ENCODE assay signal across 15 cellular contexts in the genomic region with DNA sequence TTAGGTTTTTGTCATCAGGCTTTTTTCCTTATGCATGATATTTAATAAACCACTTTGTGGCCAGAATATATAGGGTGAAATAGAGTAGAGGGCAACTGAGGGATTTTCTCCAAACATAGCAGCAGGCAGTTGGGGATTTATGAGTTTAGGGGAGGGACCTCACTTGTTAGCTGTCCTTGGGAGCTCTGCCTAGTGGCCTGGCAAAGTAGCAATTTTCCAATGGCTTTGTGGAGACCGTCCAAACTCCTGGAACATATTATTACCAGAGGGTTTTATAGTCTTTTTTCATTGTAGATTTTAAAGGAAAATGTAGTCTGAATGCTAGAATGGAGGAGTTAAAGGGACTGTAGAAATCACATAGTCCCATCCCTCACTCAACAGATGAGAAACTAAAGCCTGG. TPM values are rescaled to one million over a fixed set of nuclear protein-coding genes. Genes with fewer than 3 reads are reported as not detected.
A peak's percentile ranks its signal among the peaks of the same experiment; 100 is the strongest.
DNase-seq lines count a peak whose midpoint lies in the region; ATAC-seq, FAIRE-seq and TF ChIP-seq lines count a peak whose summit lies in the region.
"Had no signal": no experiment of that assay in that cellular context is flagged by ENCODE, and none has a peak within 500 bp of the region (broad histone marks: within the 10 kb centered on the region; RNA-seq: fewer than 3 reads in every experiment).

No MANE protein-coding gene starts in this region.

- no peak for FAIRE-seq in HepG2 (lab: Jason Lieb, UNC)

- peaks cover 1 to 15% (median 7%) of the 10 kb centered on the region in 4 donors for H3K36me3 ChIP-seq in liver (ENCODE audit: control insufficient read depth in 4 of 4, insufficient read depth in 3 of 4, low read depth in 1 of 4, low read length in 3 of 4)
- H3K36me3 ChIP-seq in HepG2 (replicated peaks in 1 of 2; ENCODE audit: control insufficient read depth in 1 of 2, insufficient read depth in 2 of 2, low read length in 2 of 2), result no peaks in the 10 kb centered on the region
- H3K36me3 ChIP-seq in heart left ventricle, result peaks cover 0 to 57% (median 23%) of the 10 kb centered on the region in 9 donors
- peaks cover 0 to 3% of the 10 kb centered on the region in 2 donors for H3K36me3 ChIP-seq in aorta (ENCODE audit: control insufficient read depth in 1 of 2, insufficient read depth in 2 of 2, low read length in 1 of 2)

- H3K79me2 ChIP-seq in HepG2 (ENCODE audit: insufficient read depth, low read length), result no peaks in the 10 kb centered on the region

- no peak overlapping the region for H3K9ac ChIP-seq in liver (ENCODE audit: low read depth in 1 of 2, low read length in 2 of 2)
- H3K9ac ChIP-seq in HepG2 (ENCODE audit: insufficient read depth, low read depth, low read length), result no peak overlapping the region
- H3K9ac ChIP-seq: KMS-11 had no signal

- WGBS in liver, result 29% methylated on average over 1 of the region's 1 CpG
- 0% methylated on average over 1 of the region's 1 CpG for WGBS in HepG2 (ENCODE audit: low lambda C conversion rate)
- WGBS in heart left ventricle, 4 donors, result 29 to 69% (median 32%) methylated on average over 1 of the region's 1 CpG
- WGBS in aorta, 2 donors, result 3 to 7% methylated on average over 1 of the region's 1 CpG

- H3K9me3 ChIP-seq in liver (ENCODE audit: control insufficient read depth in 4 of 4, low read length in 3 of 4) (no peaks in the 10 kb centered on the region), HepG2 (ENCODE audit: low read length) (no peaks in the 10 kb centered on the region), heart left ventricle (no peaks in the 10 kb centered on the region), aorta (ENCODE audit: control insufficient read depth, low read length) (no peaks in the 10 kb centered on the region)
- H3K9me3 ChIP-seq: stomach had no signal

- TF ChIP-seq POLR2A in HepG2 (IDR thresholded peaks at IDR 0.05; ENCODE audit: insufficient read depth in 1 of 2, low read depth in 2 of 2, low read length in 2 of 2) (no peak), heart left ventricle (IDR thresholded peaks at IDR 0.05) (no peak)

- H2AFZ ChIP-seq in HepG2 (ENCODE audit: low read length), result no peak overlapping the region

- H3K36me3 Mint-ChIP-seq in activated CD4-positive, alpha-beta T cell treated with anti-CD3 and anti-CD28 coated beads for 36 hours (ENCODE audit: low read depth), result no peaks in the 10 kb centered on the region

- H3K27ac Mint-ChIP-seq in activated CD4-positive, alpha-beta T cell treated with anti-CD3 and anti-CD28 coated beads for 36 hours, result no peak overlapping the region

- H3K27ac ChIP-seq in liver (ENCODE audit: low read depth in 1 of 2, low read length in 2 of 2) (peak overlapping the region in 1 of 2 donors; percentile 1), HepG2 (ENCODE audit: extremely low read length, insufficient read depth, low read length) (no peak overlapping the region), heart left ventricle (peak overlapping the region in 5 of 12 donors; percentile 2 to 76 (median 53)), aorta (ENCODE audit: low read depth in 1 of 2, low read length in 2 of 2) (peak overlapping the region in 1 of 2 donors; percentile 71)
- H3K27ac ChIP-seq: KMS-11 had no signal

- TF ChIP-seq RAD21 in liver (IDR thresholded peaks at IDR 0.05), result peak; percentile 26 to 41
- TF ChIP-seq RAD21 in HepG2 (CRISPR knock-in tag; IDR thresholded peaks at IDR 0.05), result no peak

- no peak overlapping the region for H3K4me2 ChIP-seq in HepG2 (ENCODE audit: low read depth, low read length)
- H3K4me2 ChIP-seq: KMS-11 had no signal

- no peaks in the 10 kb centered on the region for H3K9me3 Mint-ChIP-seq in activated CD4-positive, alpha-beta T cell treated with anti-CD3 and anti-CD28 coated beads for 36 hours (ENCODE audit: low read depth)

- TF ChIP-seq EP300 in HepG2 (IDR thresholded peaks at IDR 0.05; ENCODE audit: low read depth in 2 of 2, low read length in 2 of 2) (no peak), HepG2 (CRISPR knock-in tag; IDR thresholded peaks at IDR 0.05; ENCODE audit: borderline replicate concordance) (no peak)

- peak; percentile 7 for TF ChIP-seq CTCF in liver (IDR thresholded peaks at IDR 0.05; ENCODE audit: low read depth, low read length, missing input control)
- no peak for TF ChIP-seq CTCF in HepG2 (CRISPR knock-in tag; IDR thresholded peaks at IDR 0.05)
- no peak for TF ChIP-seq CTCF in heart left ventricle (IDR thresholded peaks at IDR 0.05)

- no peak overlapping the region for H3K4me3 Mint-ChIP-seq in activated CD4-positive, alpha-beta T cell treated with anti-CD3 and anti-CD28 coated beads for 36 hours

- no peaks in the 10 kb centered on the region for H3K4me1 Mint-ChIP-seq in activated CD4-positive, alpha-beta T cell treated with anti-CD3 and anti-CD28 coated beads for 36 hours

- H3K4me3 ChIP-seq in liver (ENCODE audit: low read depth in 1 of 3, low read length in 3 of 3), result no peak overlapping the region
- H3K4me3 ChIP-seq in HepG2 (replicated peaks in 1 of 3; ENCODE audit: insufficient read depth in 1 of 3, low read depth in 2 of 3, low read length in 3 of 3), result no peak overlapping the region
- no peak overlapping the region for H3K4me3 ChIP-seq in heart left ventricle
- no peak overlapping the region for H3K4me3 ChIP-seq in aorta (ENCODE audit: low read length in 2 of 2)
- H3K4me3 ChIP-seq: stomach had no signal

- H3K4me1 ChIP-seq in liver (ENCODE audit: control insufficient read depth in 4 of 4, insufficient read depth in 4 of 4, low read length in 3 of 4), result peaks cover 7 to 68% (median 45%) of the 10 kb centered on the region in 4 donors
- no peaks in the 10 kb centered on the region for H3K4me1 ChIP-seq in HepG2 (ENCODE audit: insufficient read depth, low read length)
- peaks cover 0 to 72% (median 22%) of the 10 kb centered on the region in 12 donors for H3K4me1 ChIP-seq in heart left ventricle
- peaks cover 5 to 15% of the 10 kb centered on the region in 2 donors for H3K4me1 ChIP-seq in aorta (ENCODE audit: control insufficient read depth in 1 of 2, insufficient read depth in 2 of 2, low read length in 2 of 2)

- no TSS peak for BruUV-seq in HepG2 (replicated peaks; lab: Mats Ljungman, UMichigan)

- ATAC-seq in HepG2 (no peak), heart left ventricle (peak; percentile 55 to 66 (median 58)), aorta (ENCODE audit: low FRiP score) (peak; percentile 80)
- ATAC-seq in activated CD4-positive, alpha-beta T cell treated with anti-CD3 and anti-CD28 coated beads for 36 hours, result no peak

- H3K27me3 ChIP-seq in liver (ENCODE audit: control insufficient read depth in 4 of 4, insufficient read depth in 4 of 4, low read length in 3 of 4), result no peaks in the 10 kb centered on the region
- H3K27me3 ChIP-seq in HepG2 (ENCODE audit: control insufficient read depth in 1 of 2, insufficient read depth in 2 of 2, low read length in 2 of 2), result 0 out of 5 replicates have a peak, but pooled peaks cover 0 to 5% of the 10 kb centered on the region in 2 experiments
- no peaks in the 10 kb centered on the region for H3K27me3 ChIP-seq in heart left ventricle
- no peaks in the 10 kb centered on the region for H3K27me3 ChIP-seq in aorta (ENCODE audit: control insufficient read depth in 1 of 2, insufficient read depth in 2 of 2, low read length in 1 of 2)
- H3K27me3 ChIP-seq: stomach had no signal

- CTCF ChIA-PET in HepG2 (lab: Yijun Ruan, JAX; ENCODE audit: low intra/inter-chr PET ratio, low total read pairs), result no interaction called here
- CTCF ChIA-PET in activated CD4-positive, alpha-beta T cell treated with anti-CD3 and anti-CD28 coated beads for 36 hours (lab: Charles Lee), result interaction anchor here (0.9 to 1.4 kb wide), 2 partner anchors 9 to 37 kb away, joined by 3 to 5 read pairs; no protein-coding TSS in a partner anchor
- CTCF ChIA-PET in HEK293T (lab: Yijun Ruan, JAX), result no interaction called here

- intact Hi-C loops in HepG2 (cut with micrococcal nuclease; ENCODE audit: unreplicated experiment) (no loop called here), heart left ventricle (cut with DNase I) (no loop called here), aorta (cut with DNase I) (no loop called here)
- intact Hi-C loops in activated CD4-positive, alpha-beta T cell treated with anti-CD3 and anti-CD28 coated beads for 36 hours (cut with DNase I, micrococcal nuclease), result no loop called here

- POLR2A ChIA-PET in HepG2 (lab: Yijun Ruan, JAX), result no interaction called here
- POLR2A ChIA-PET in activated CD4-positive, alpha-beta T cell treated with anti-CD3 and anti-CD28 coated beads for 36 hours (lab: Charles Lee), result interaction anchor here (0.6 kb wide), 1 partner anchor 111 kb away, joined by 3 read pairs; no protein-coding TSS in a partner anchor
- POLR2A ChIA-PET in HEK293T (lab: Yijun Ruan, JAX), result no interaction called here

- in situ Hi-C loops in HepG2 (cut with HindIII; ENCODE audit: extremely low pct_ligation_motif_present, low pct_unique_long_range_greater_than_20kb), result no loop called here

- no peak for DNase-seq in HepG2 (ENCODE audit: low spot score)
- DNase-seq in heart left ventricle, result peak in 3 of 5 donors; percentile 43 to 61 (median 46)
- DNase-seq in pons (ENCODE audit: low spot score), result peak; percentile 36
- DNase-seq in aorta, result peak; percentile 54 to 80
- no peak for DNase-seq in NCI-H1417 treated with DMSO at 0.1 percent for 48 hours (lab: John Stamatoyannopoulos, UW)
- no peak for DNase-seq in activated CD4-positive, alpha-beta T cell treated with anti-CD3 and anti-CD28 coated beads for 36 hours
- DNase-seq in HEK293T (ENCODE audit: extremely low spot score), result no peak
- DNase-seq: activated CD8-positive, alpha-beta memory T cell treated with anti-CD3 and anti-CD28 coated beads for 24 hours; activated effector memory CD4-positive, alpha-beta T cell treated with anti-CD3 and anti-CD28 coated beads, Interleukin-2, amount 50 U/mL, for 16 hours; NCI-H1694; NCI-H524; stimulated activated CD4-positive, alpha-beta T cell treated with anti-CD3 and anti-CD28 coated beads, Interleukin-12 subunit alpha, Interleukin-12 subunit beta, amount 100 ng/mL, for 4 hours; stomach had no signal

- H4K20me1 ChIP-seq in HepG2 (ENCODE audit: insufficient read depth, low read length), result no peaks in the 10 kb centered on the region

- no peaks in the 10 kb centered on the region for H3K27me3 Mint-ChIP-seq in activated CD4-positive, alpha-beta T cell treated with anti-CD3 and anti-CD28 coated beads for 36 hours

RNA-seq across cellular contexts. Expression of a gene that starts 32.2 kb away (rescaled TPM):
- total RNA-seq in liver (10 to 100 TPM in 1 of 2 donors, 1 to 10 TPM in 1; 5.5 to 29.5 TPM), HepG2 (2016; rRNA removed; fragmentation: Illumina TruSeq; extraction: Trizol) (0.20 and 0.24 TPM in 2 replicates), heart left ventricle (10 to 100 TPM; 24.4 to 76.0 (median 51.7) TPM), aorta (10 to 100 TPM; 66.2 to 78.5 TPM)
- polyA plus RNA-seq in liver (1 to 10 TPM; 2.2 to 8.9 TPM), HepG2 (2011; rRNA removed) (0.01 and 0.03 TPM in 2 replicates), heart left ventricle (1 to 10 TPM; 6.2 to 9.0 TPM), aorta (10 to 100 TPM; 12.5 to 13.0 TPM)
- total RNA-seq in HepG2 (2016; cell fraction: cytosol; rRNA removed; fragmentation: Illumina TruSeq; extraction: Trizol; ENCODE audit: low read depth), result under 0.01 TPM in 2 replicates
- 0.07 and 0.19 TPM in 2 replicates for total RNA-seq in HepG2 (2016; cell fraction: insoluble cytoplasmic fraction; rRNA removed; fragmentation: Illumina TruSeq; extraction: Trizol)
- total RNA-seq in HepG2 (2016; cell fraction: membrane; rRNA removed; fragmentation: Illumina TruSeq; extraction: Trizol), result 0.03 TPM in 2 replicates
- 0.06 and 0.22 TPM in 2 replicates for total RNA-seq in HepG2 (2016; cell fraction: nucleus; rRNA removed; fragmentation: Illumina TruSeq; extraction: Trizol)
- 0.03 and 0.06 TPM in 2 replicates for polyA plus RNA-seq in HepG2 (2011; cell fraction: cytosol; rRNA removed)
- 0.05 TPM in 2 replicates for polyA plus RNA-seq in HepG2 (2011; cell fraction: nucleus; rRNA removed)
- 0.03 TPM in 2 replicates for polyA plus RNA-seq in HepG2 (2012)
- not detected in 2 replicates for polyA plus RNA-seq in HepG2 (2016; cell fraction: cytosol; fragmentation: Illumina TruSeq; extraction: Trizol; ENCODE audit: low read depth)
- 0.04 and 0.26 TPM in 2 replicates for polyA plus RNA-seq in HepG2 (2016; cell fraction: insoluble cytoplasmic fraction; fragmentation: Illumina TruSeq; extraction: Trizol; ENCODE audit: low read depth)
- 0.02 TPM in 2 replicates for polyA plus RNA-seq in HepG2 (2016; cell fraction: membrane; fragmentation: Illumina TruSeq; extraction: Trizol; ENCODE audit: low read depth)
- polyA plus RNA-seq in HepG2 (2016; cell fraction: nucleus; fragmentation: Illumina TruSeq; extraction: Trizol; ENCODE audit: insufficient read depth, low read depth), result 0.05 and 0.31 TPM in 2 replicates
- 0.10 and 17.0 TPM in 2 replicates for polyA minus RNA-seq in HepG2 (2011; rRNA and poly(A)+ RNA removed; ENCODE audit: low replicate concordance)
- polyA minus RNA-seq in HepG2 (2011; cell fraction: cytosol; rRNA and poly(A)+ RNA removed), result 0.10 and 0.53 TPM in 2 replicates
- polyA minus RNA-seq in HepG2 (2011; cell fraction: nucleus; rRNA and poly(A)+ RNA removed), result 0.12 and 0.26 TPM in 2 replicates
- 1 to 10 TPM; 1.8 to 2.3 TPM for total RNA-seq in activated CD4-positive, alpha-beta T cell treated with anti-CD3 and anti-CD28 coated beads for 36 hours

Comparison
In these comparisons a context has a peak if more than half of its experiments do, and no peak if none do; other contexts are left out.
1. ATAC-seq: peak in heart left ventricle (4 of 4) and aorta (single experiment); none in HepG2 (single experiment) and activated CD4-positive, alpha-beta T cell treated with anti-CD3 and anti-CD28 coated beads for 36 hours (single experiment).
2. DNase-seq: peak in heart left ventricle (3 of 5), pons (single experiment) and aorta (2 of 2); none in HepG2 (single experiment), NCI-H1417 treated with DMSO at 0.1 percent for 48 hours (single experiment), activated CD4-positive, alpha-beta T cell treated with anti-CD3 and anti-CD28 coated beads for 36 hours (single experiment) and HEK293T (single experiment).